In the genomic region with DNA sequence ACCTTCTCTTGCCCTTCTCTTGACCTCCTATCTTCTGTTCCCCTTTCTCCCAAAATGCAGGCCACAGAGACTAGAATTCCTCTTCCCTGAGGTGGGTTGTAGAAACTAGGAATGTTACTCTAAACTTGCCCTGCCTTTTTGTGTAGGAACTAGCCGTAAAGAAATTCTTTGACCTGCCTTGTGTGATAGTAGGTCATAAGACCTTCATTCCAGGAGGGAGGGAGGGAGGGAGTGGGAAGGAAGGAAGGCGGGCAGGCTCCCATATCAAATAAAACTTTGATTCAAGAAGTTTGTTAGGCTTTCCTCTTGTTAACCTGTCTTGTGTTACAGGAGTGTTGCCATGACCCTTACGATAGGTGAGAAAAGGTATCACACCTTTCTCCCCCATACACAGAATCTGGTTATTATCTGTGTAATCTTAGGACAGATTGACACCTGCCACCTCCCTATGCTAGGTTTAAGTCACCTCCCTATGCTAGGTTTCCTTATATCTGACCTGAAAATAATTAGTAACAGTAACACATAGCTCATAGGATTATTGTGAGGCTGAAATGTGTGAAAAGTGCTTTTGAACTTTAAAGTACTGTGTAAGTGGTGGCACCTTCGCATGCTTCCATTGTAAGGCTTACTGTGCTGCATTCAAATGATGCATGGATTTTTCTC, we compare ENCODE assay signal across 20 cellular contexts. TPM values are rescaled to one million over a fixed set of nuclear protein-coding genes. Genes with fewer than 3 reads are reported as not detected.
A peak's percentile ranks its signal among the peaks of the same experiment; 100 is the strongest.
DNase-seq lines count a peak whose midpoint lies in the region; ATAC-seq and TF ChIP-seq lines count a peak whose summit lies in the region.
"Had no signal": no experiment of that assay in that cellular context is flagged by ENCODE, and none has a peak within 500 bp of the region (broad histone marks: within the 10 kb centered on the region; RNA-seq: fewer than 3 reads in every experiment).

No MANE protein-coding gene starts in this region.

- 88 to 92% methylated on average over 2 to 4 of the region's 4 CpGs for WGBS in ectodermal cell, 2 experiments

- no peaks in the 10 kb centered on the region for H3K36me3 Mint-ChIP-seq in activated CD8-positive, alpha-beta T cell treated with anti-CD3 and anti-CD28 coated beads for 36 hours (ENCODE audit: low read depth)
- H3K36me3 Mint-ChIP-seq in activated CD8-positive, alpha-beta T cell treated with anti-CD3 and anti-CD28 coated beads, Interleukin-2, amount 10 ng/mL, durations not matched to agents 7 days and 5 days (ENCODE audit: low read depth), result peaks cover 3% of the 10 kb centered on the region
- no peaks in the 10 kb centered on the region for H3K36me3 Mint-ChIP-seq in progenitor cell of endocrine pancreas (ENCODE audit: insufficient read depth)

- H3K4me3 ChIP-seq in OCI-LY3 (ENCODE audit: low read length) (peak overlapping the region; percentile 28), ectodermal cell (ENCODE audit: insufficient read depth, low read depth, low read length) (no peak overlapping the region)
- H3K4me3 ChIP-seq: right atrium auricular region, uterus had no signal

- H3K4me2 ChIP-seq in OCI-LY3 (ENCODE audit: low read length), result peak overlapping the region; percentile 91
- H3K4me2 ChIP-seq: SK-N-SH had no signal

- H3K4me3 Mint-ChIP-seq in activated CD8-positive, alpha-beta T cell treated with anti-CD3 and anti-CD28 coated beads for 36 hours, result no peak overlapping the region
- no peak overlapping the region for H3K4me3 Mint-ChIP-seq in activated CD8-positive, alpha-beta T cell treated with anti-CD3 and anti-CD28 coated beads, Interleukin-2, amount 10 ng/mL, durations not matched to agents 7 days and 5 days
- no peak overlapping the region for H3K4me3 Mint-ChIP-seq in progenitor cell of endocrine pancreas (ENCODE audit: low read depth)
- H3K4me3 Mint-ChIP-seq: activated naive CD8-positive, alpha-beta T cell; B cell; HFFc6; IgD-negative memory B cell had no signal

- peaks cover 98% of the 10 kb centered on the region for H3K79me2 ChIP-seq in OCI-LY3 (ENCODE audit: low read length)

- H3K9me3 Mint-ChIP-seq in activated CD8-positive, alpha-beta T cell treated with anti-CD3 and anti-CD28 coated beads for 36 hours, result no peaks in the 10 kb centered on the region
- H3K9me3 Mint-ChIP-seq in activated CD8-positive, alpha-beta T cell treated with anti-CD3 and anti-CD28 coated beads, Interleukin-2, amount 10 ng/mL, durations not matched to agents 7 days and 5 days (ENCODE audit: insufficient read depth), result no peaks in the 10 kb centered on the region
- H3K9me3 Mint-ChIP-seq in progenitor cell of endocrine pancreas (ENCODE audit: low read depth), result no peaks in the 10 kb centered on the region
- H3K9me3 Mint-ChIP-seq: HFFc6, IgD-negative memory B cell had no signal

- H3K27ac Mint-ChIP-seq in activated CD8-positive, alpha-beta T cell treated with anti-CD3 and anti-CD28 coated beads for 36 hours, result peak overlapping the region; percentile 68
- H3K27ac Mint-ChIP-seq in activated CD8-positive, alpha-beta T cell treated with anti-CD3 and anti-CD28 coated beads, Interleukin-2, amount 10 ng/mL, durations not matched to agents 7 days and 5 days, result no peak overlapping the region
- peak overlapping the region; percentile 25 for H3K27ac Mint-ChIP-seq in progenitor cell of endocrine pancreas
- H3K27ac Mint-ChIP-seq: B cell, HFFc6, IgD-negative memory B cell had no signal

- H3K9me3 ChIP-seq in OCI-LY3 (ENCODE audit: insufficient read depth, low read length) (no peaks in the 10 kb centered on the region), ectodermal cell (ENCODE audit: control insufficient read depth, low read length) (no peaks in the 10 kb centered on the region)
- H3K9me3 ChIP-seq: right atrium auricular region, SK-N-SH, uterus had no signal

- POLR2A ChIA-PET in activated CD8-positive, alpha-beta T cell treated with anti-CD3 and anti-CD28 coated beads for 36 hours (lab: Charles Lee), result interaction anchor here (1.1 kb wide), 1 partner anchor 8 kb away, joined by 5 read pairs; no protein-coding TSS in a partner anchor
- POLR2A ChIA-PET in activated CD8-positive, alpha-beta T cell treated with anti-CD3 and anti-CD28 coated beads, Interleukin-2, amount 10 ng/mL, durations not matched to agents 7 days and 5 days (lab: Charles Lee), result interaction anchor here (1.7 kb wide), 1 partner anchor 8 kb away, joined by 5 read pairs; no protein-coding TSS in a partner anchor

- no peaks in the 10 kb centered on the region for H3K27me3 Mint-ChIP-seq in activated CD8-positive, alpha-beta T cell treated with anti-CD3 and anti-CD28 coated beads for 36 hours
- H3K27me3 Mint-ChIP-seq in activated CD8-positive, alpha-beta T cell treated with anti-CD3 and anti-CD28 coated beads, Interleukin-2, amount 10 ng/mL, durations not matched to agents 7 days and 5 days (ENCODE audit: low read depth), result no peaks in the 10 kb centered on the region
- H3K27me3 Mint-ChIP-seq in progenitor cell of endocrine pancreas, result no peaks in the 10 kb centered on the region
- H3K27me3 Mint-ChIP-seq: activated naive CD8-positive, alpha-beta T cell; B cell; IgD-negative memory B cell had no signal

- no peak for DNase-seq in activated CD8-positive, alpha-beta T cell treated with anti-CD3 and anti-CD28 coated beads for 36 hours
- DNase-seq in activated CD8-positive, alpha-beta T cell treated with anti-CD3 and anti-CD28 coated beads, Interleukin-2, amount 10 ng/mL, durations not matched to agents 7 days and 5 days, result no peak
- DNase-seq in progenitor cell of endocrine pancreas (ENCODE audit: low spot score, unreplicated experiment) (no peak), head of caudate nucleus (no peak)
- DNase-seq: HFFc6, left cardiac atrium, NCI-H1436, NCI-H2171, NCI-H524 treated with DMSO at 0.1 percent for 48 hours, occipital lobe, SK-N-SH, uterus had no signal

- H3K27ac ChIP-seq in OCI-LY3 (ENCODE audit: low read length) (peak overlapping the region; percentile 61), ectodermal cell (ENCODE audit: insufficient read depth, low read depth, low read length, poor library complexity, severe bottlenecking) (peak overlapping the region; percentile 9)
- H3K27ac ChIP-seq: right atrium auricular region, uterus had no signal

- no peaks in the 10 kb centered on the region for H3K27me3 ChIP-seq in OCI-LY3 (ENCODE audit: low read depth, low read length)
- peaks cover 3% of the 10 kb centered on the region for H3K27me3 ChIP-seq in ectodermal cell (ENCODE audit: control insufficient read depth, insufficient read depth, low read length, poor library complexity, severe bottlenecking)
- H3K27me3 ChIP-seq: right atrium auricular region, uterus had no signal

- intact Hi-C loops in activated CD8-positive, alpha-beta T cell treated with anti-CD3 and anti-CD28 coated beads for 36 hours (cut with micrococcal nuclease), result no loop called here
- intact Hi-C loops in head of caudate nucleus (cut with DNase I), result no loop called here

- H4K20me1 ChIP-seq in OCI-LY3 (ENCODE audit: insufficient read depth, low read length), result no peaks in the 10 kb centered on the region

- peak; percentile 22 for ATAC-seq in activated CD8-positive, alpha-beta T cell treated with anti-CD3 and anti-CD28 coated beads for 36 hours
- no peak for ATAC-seq in activated CD8-positive, alpha-beta T cell treated with anti-CD3 and anti-CD28 coated beads, Interleukin-2, amount 10 ng/mL, durations not matched to agents 7 days and 5 days
- no peak for ATAC-seq in HG02884 (IDR thresholded peaks at IDR 0.05; ENCODE audit: unreplicated experiment)
- ATAC-seq in HG03139 (IDR thresholded peaks at IDR 0.05; ENCODE audit: unreplicated experiment), result no peak

- H3K36me3 ChIP-seq in OCI-LY3 (replicated peaks; ENCODE audit: low read depth, low read length), result peaks cover 4% of the 10 kb centered on the region
- no peaks in the 10 kb centered on the region for H3K36me3 ChIP-seq in ectodermal cell (ENCODE audit: control insufficient read depth, insufficient read depth, low read length)
- H3K36me3 ChIP-seq: right atrium auricular region, uterus had no signal

- peak overlapping the region; percentile 33; the same call in 1 of the 2 replicates for H3K9ac ChIP-seq in OCI-LY3 (ENCODE audit: low read length)
- H3K9ac ChIP-seq: SK-N-SH had no signal

- no peak for TF ChIP-seq CTCF in activated CD8-positive, alpha-beta T cell treated with anti-CD3 and anti-CD28 coated beads for 36 hours (IDR thresholded peaks at IDR 0.05)
- TF ChIP-seq CTCF in OCI-LY3 (IDR thresholded peaks at IDR 0.05; ENCODE audit: low read depth, low read length), result no peak
- TF ChIP-seq CTCF in progenitor cell of endocrine pancreas (IDR thresholded peaks at IDR 0.05; ENCODE audit: unreplicated experiment), result no peak

- CTCF ChIA-PET in activated CD8-positive, alpha-beta T cell treated with anti-CD3 and anti-CD28 coated beads for 36 hours (lab: Charles Lee), result no interaction called here
- CTCF ChIA-PET in activated CD8-positive, alpha-beta T cell treated with anti-CD3 and anti-CD28 coated beads, Interleukin-2, amount 10 ng/mL, durations not matched to agents 7 days and 5 days (lab: Charles Lee), result no interaction called here

- H2AFZ ChIP-seq in OCI-LY3 (ENCODE audit: low read depth, low read length), result no peak overlapping the region

- peaks cover 100% of the 10 kb centered on the region for H3K4me1 ChIP-seq in OCI-LY3 (ENCODE audit: low read length)
- no peaks in the 10 kb centered on the region for H3K4me1 ChIP-seq in ectodermal cell (ENCODE audit: control insufficient read depth, insufficient read depth, low read length)
- H3K4me1 ChIP-seq: right atrium auricular region, uterus had no signal

- H3K4me1 Mint-ChIP-seq in activated CD8-positive, alpha-beta T cell treated with anti-CD3 and anti-CD28 coated beads for 36 hours (ENCODE audit: low read depth), result peaks cover 58% of the 10 kb centered on the region
- H3K4me1 Mint-ChIP-seq in activated CD8-positive, alpha-beta T cell treated with anti-CD3 and anti-CD28 coated beads, Interleukin-2, amount 10 ng/mL, durations not matched to agents 7 days and 5 days (ENCODE audit: low read depth), result peaks cover 60% of the 10 kb centered on the region
- peaks cover 43% of the 10 kb centered on the region for H3K4me1 Mint-ChIP-seq in progenitor cell of endocrine pancreas (ENCODE audit: low read depth)

RNA-seq across cellular contexts. Expression of gene FUCA2, which starts 32.6 kb away (rescaled TPM):
- 1 to 10 TPM; 6.6 to 8.5 TPM for total RNA-seq in activated CD8-positive, alpha-beta T cell treated with anti-CD3 and anti-CD28 coated beads for 36 hours
- 10 to 100 TPM; 10.7 to 13.8 TPM for total RNA-seq in activated CD8-positive, alpha-beta T cell treated with anti-CD3 and anti-CD28 coated beads, Interleukin-2, amount 10 ng/mL, durations not matched to agents 7 days and 5 days
- polyA plus RNA-seq in ectodermal cell (2013, experiment 1 of 4), result 42.3 TPM
- polyA plus RNA-seq in ectodermal cell (2013, experiment 2 of 4), result 36.4 TPM
- polyA plus RNA-seq in ectodermal cell (2013, experiment 3 of 4), result 31.4 TPM
- 33.2 TPM for polyA plus RNA-seq in ectodermal cell (2013, experiment 4 of 4)
- 67.3 and 67.5 TPM in 2 replicates for total RNA-seq in progenitor cell of endocrine pancreas
